1 cellular context compared by ENCODE assay signal in genomic region chr3:153291052-153291689, GRCh38.
TF ChIP-seq lines count a peak whose summit lies in the region.

No MANE protein-coding gene starts in this region.

TF ChIP-seq in GM12878, 131 proteins besides CTCF, POLR2A, EP300 and RAD21 (continued from another document):
- TF ChIP-seq PKNOX1 (IDR thresholded peaks at IDR 0.05) (peak; percentile 47), BACH1 (IDR thresholded peaks at IDR 0.05; ENCODE audit: borderline replicate concordance) (no peak), KLF5 (IDR thresholded peaks at IDR 0.05; ENCODE audit: partially characterized antibody) (no peak), ZNF622 (IDR thresholded peaks at IDR 0.05) (no peak)
